9 cellular contexts compared by ENCODE assay signal in the genomic region with DNA sequence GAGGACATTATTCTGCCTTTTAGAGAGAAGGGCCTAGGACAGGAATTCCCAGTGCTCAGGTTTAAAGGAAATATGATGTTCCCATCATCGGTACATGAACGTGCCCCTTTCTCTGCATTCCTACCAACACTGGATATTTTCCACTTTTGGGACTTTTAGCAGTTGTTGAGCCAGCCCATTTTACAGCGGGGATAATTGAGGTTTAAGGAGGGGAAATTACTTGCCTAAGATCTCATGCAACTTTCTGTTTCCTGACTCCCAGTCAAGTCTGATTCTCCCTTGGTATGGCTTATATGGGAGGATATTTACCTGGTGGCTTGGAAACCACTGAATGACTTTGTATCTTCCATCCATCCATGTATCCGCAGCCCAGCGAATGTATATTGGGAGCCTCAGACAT. TPM values are rescaled to one million over a fixed set of nuclear protein-coding genes. Genes with fewer than 3 reads are reported as not detected.
DNase-seq lines count a peak whose midpoint lies in the region; ATAC-seq and TF ChIP-seq lines count a peak whose summit lies in the region.
"Not testable (repeated sequence)": the region's sequence is repeated elsewhere in the genome, so short reads cannot be mapped to it uniquely, and the experiment has no call there.
"Had no signal": no experiment of that assay in that cellular context is flagged by ENCODE, and none has a peak within 500 bp of the region (broad histone marks: within the 10 kb centered on the region; RNA-seq: fewer than 3 reads in every experiment).

No MANE protein-coding gene starts in this region.

- H3K36me3 ChIP-seq in CD4-positive, CD25-positive, alpha-beta regulatory T cell (ENCODE audit: control insufficient read depth, insufficient read depth, low read length); OCI-LY7 (ENCODE audit: insufficient read depth, low read length); neural progenitor cell: not testable (repeated sequence)
- peaks cover 14 to 18% of the 10 kb centered on the region in 2 experiments for H3K36me3 ChIP-seq in mesenchymal stem cell (ENCODE audit: control insufficient read depth in 1 of 2, insufficient read depth in 2 of 2, low read depth in 1 of 2, low read length in 2 of 2)

- H2AFZ ChIP-seq in OCI-LY7 (ENCODE audit: low read length); mesenchymal stem cell (ENCODE audit: low read depth, low read length); neural progenitor cell (replicated peaks): not testable (repeated sequence)

- H3K4me3 ChIP-seq in CD4-positive, CD25-positive, alpha-beta regulatory T cell (ENCODE audit: low read depth, low read length); OCI-LY7 (ENCODE audit: low read depth, low read length, poor library complexity, severe bottlenecking); mesenchymal stem cell (ENCODE audit: insufficient read depth in 1 of 2, low read depth in 1 of 2, low read length in 2 of 2); neural progenitor cell: not testable (repeated sequence)

- POLR2A ChIA-PET in OCI-LY7 (lab: Charles Lee); activated CD4-positive, alpha-beta T cell treated with anti-CD3 and anti-CD28 coated beads, Interleukin-2, amount 10 ng/mL, durations not matched to agents 7 days and 5 days (lab: Charles Lee): not testable (repeated sequence)

- H3K4me1 Mint-ChIP-seq in CD4-positive, CD25-positive, alpha-beta regulatory T cell, result peaks cover 2 to 37% (median 22%) of the 10 kb centered on the region in 4 donors
- H3K4me1 Mint-ChIP-seq in activated CD4-positive, alpha-beta T cell treated with anti-CD3 and anti-CD28 coated beads, Interleukin-2, amount 10 ng/mL, durations not matched to agents 7 days and 5 days, result peaks cover 37% of the 10 kb centered on the region
- peaks cover 26% of the 10 kb centered on the region for H3K4me1 Mint-ChIP-seq in activated naive CD4-positive, alpha-beta T cell treated with anti-CD3 and anti-CD28 coated beads for 36 hours (ENCODE audit: low read depth)
- peaks cover 40% of the 10 kb centered on the region for H3K4me1 Mint-ChIP-seq in central memory CD8-positive, alpha-beta T cell
- peaks cover 28% of the 10 kb centered on the region for H3K4me1 Mint-ChIP-seq in neural progenitor cell

- not testable (repeated sequence) for H2BK15ac ChIP-seq in mesenchymal stem cell (ENCODE audit: low read depth, poor library complexity, severe bottlenecking)

- H2BK120ac ChIP-seq in mesenchymal stem cell (ENCODE audit: low read depth, low read length), result not testable (repeated sequence)

- not testable (repeated sequence) for H3K4me2 ChIP-seq in OCI-LY7 (ENCODE audit: low read length); mesenchymal stem cell (ENCODE audit: low read length, poor library complexity, severe bottlenecking); neural progenitor cell

- CTCF ChIA-PET in OCI-LY7 (lab: Charles Lee; ENCODE audit: unreplicated experiment); activated naive CD4-positive, alpha-beta T cell treated with anti-CD3 and anti-CD28 coated beads for 36 hours (lab: Charles Lee): not testable (repeated sequence)
- CTCF ChIA-PET in activated CD4-positive, alpha-beta T cell treated with anti-CD3 and anti-CD28 coated beads, Interleukin-2, amount 10 ng/mL, durations not matched to agents 7 days and 5 days (lab: Charles Lee), result interaction anchor here (0.7 kb wide), 1 partner anchor 1925 kb away, joined by 6 read pairs; no protein-coding TSS in a partner anchor

- H3K14ac ChIP-seq in mesenchymal stem cell (ENCODE audit: low read length in 2 of 2), result not testable (repeated sequence)

- 96% methylated on average over 4 of the region's 5 CpGs for WGBS in mesenchymal stem cell

- peaks cover 11% of the 10 kb centered on the region for H3F3A ChIP-seq in neural progenitor cell (ENCODE audit: low read depth)

- H3K9me3 ChIP-seq in CD4-positive, CD25-positive, alpha-beta regulatory T cell (ENCODE audit: control insufficient read depth in 2 of 2, low read length in 2 of 2); OCI-LY7 (ENCODE audit: low read length); mesenchymal stem cell (ENCODE audit: control insufficient read depth, low read length); neural progenitor cell (ENCODE audit: low read depth): not testable (repeated sequence)

- not testable (repeated sequence) for H3K9me2 ChIP-seq in OCI-LY7 (ENCODE audit: insufficient read depth, low read length)

- H3K27me3 Mint-ChIP-seq in CD4-positive, CD25-positive, alpha-beta regulatory T cell, result peaks cover 15% of the 10 kb centered on the region
- not testable (repeated sequence) for H3K27me3 Mint-ChIP-seq in activated CD4-positive, alpha-beta T cell treated with anti-CD3 and anti-CD28 coated beads, Interleukin-2, amount 10 ng/mL, durations not matched to agents 7 days and 5 days; activated naive CD4-positive, alpha-beta T cell treated with anti-CD3 and anti-CD28 coated beads for 36 hours (ENCODE audit: low read depth); central memory CD8-positive, alpha-beta T cell
- H3K27me3 Mint-ChIP-seq in neural progenitor cell (ENCODE audit: insufficient read depth, low read depth), result peaks cover 24% of the 10 kb centered on the region

- not testable (repeated sequence) for ATAC-seq in CD4-positive, CD25-positive, alpha-beta regulatory T cell (ENCODE audit: low read depth in 2 of 2); central memory CD8-positive, alpha-beta T cell (replicated peaks; ENCODE audit: extremely low read depth, poor library complexity, severe bottlenecking)

- not testable (repeated sequence) for H4K8ac ChIP-seq in mesenchymal stem cell (ENCODE audit: low read length)

- intact Hi-C loops in OCI-LY7 (cut with micrococcal nuclease; ENCODE audit: unreplicated experiment), result loop anchor here (10.0 kb wide), 2 partner anchors 140 to 220 kb away; a partner anchor contains a TSS
- intact Hi-C loops in activated naive CD4-positive, alpha-beta T cell treated with anti-CD3 and anti-CD28 coated beads for 36 hours (cut with micrococcal nuclease), result loop anchor here (10.0 kb wide), 1 partner anchor 70 kb away; no protein-coding TSS in a partner anchor

- H2BK5ac ChIP-seq in mesenchymal stem cell (ENCODE audit: low read depth, low read length, poor library complexity, severe bottlenecking), result not testable (repeated sequence)

- not testable (repeated sequence) for H3K79me2 ChIP-seq in OCI-LY7 (ENCODE audit: insufficient read depth, low read depth, low read length); neural progenitor cell (ENCODE audit: low read depth)

- H3K79me1 ChIP-seq in mesenchymal stem cell (replicated peaks; ENCODE audit: low read length, poor library complexity, severe bottlenecking), result not testable (repeated sequence)

- not testable (repeated sequence) for H3K27ac ChIP-seq in CD4-positive, CD25-positive, alpha-beta regulatory T cell (ENCODE audit: insufficient read depth, low read length, poor library complexity, severe bottlenecking); OCI-LY7 (ENCODE audit: low read depth, low read length, poor library complexity, severe bottlenecking); mesenchymal stem cell (ENCODE audit: low read length, poor library complexity, severe bottlenecking); neural progenitor cell

- H3K27ac Mint-ChIP-seq in CD4-positive, CD25-positive, alpha-beta regulatory T cell, result peak overlapping the region in 2 of 3 donors; percentile 85 to 93
- H3K27ac Mint-ChIP-seq in activated CD4-positive, alpha-beta T cell treated with anti-CD3 and anti-CD28 coated beads, Interleukin-2, amount 10 ng/mL, durations not matched to agents 7 days and 5 days, result peak overlapping the region; percentile 99
- H3K27ac Mint-ChIP-seq in activated naive CD4-positive, alpha-beta T cell treated with anti-CD3 and anti-CD28 coated beads for 36 hours, result peak overlapping the region; percentile 63
- not testable (repeated sequence) for H3K27ac Mint-ChIP-seq in central memory CD8-positive, alpha-beta T cell (ENCODE audit: low read depth); neural progenitor cell

- H3K9ac ChIP-seq in mesenchymal stem cell (ENCODE audit: low read length), result peak overlapping the region; percentile 96
- H3K9ac ChIP-seq in neural progenitor cell, result not testable (repeated sequence)

- H4K20me1 ChIP-seq in OCI-LY7 (ENCODE audit: insufficient read depth, low read length); neural progenitor cell (ENCODE audit: low read depth): not testable (repeated sequence)

- H3K4ac ChIP-seq in mesenchymal stem cell (ENCODE audit: low read depth in 1 of 2, low read length in 2 of 2), result not testable (repeated sequence)

- H3K18ac ChIP-seq in mesenchymal stem cell (ENCODE audit: low read depth in 1 of 2, low read length in 2 of 2), result not testable (repeated sequence)

- not testable (repeated sequence) for H3K27me3 ChIP-seq in CD4-positive, CD25-positive, alpha-beta regulatory T cell (ENCODE audit: control insufficient read depth, insufficient read depth, low read length); mesenchymal stem cell (ENCODE audit: control insufficient read depth in 1 of 2, insufficient read depth in 1 of 2, low read length in 2 of 2)
- peaks cover 13% of the 10 kb centered on the region for H3K27me3 ChIP-seq in neural progenitor cell

- peaks cover 30% of the 10 kb centered on the region for H3K4me1 ChIP-seq in CD4-positive, CD25-positive, alpha-beta regulatory T cell (ENCODE audit: control insufficient read depth, insufficient read depth, low read length, poor library complexity, severe bottlenecking)
- peaks cover 26% of the 10 kb centered on the region for H3K4me1 ChIP-seq in OCI-LY7 (ENCODE audit: insufficient read depth, low read length, poor library complexity, severe bottlenecking)
- peaks cover 21% of the 10 kb centered on the region for H3K4me1 ChIP-seq in mesenchymal stem cell (ENCODE audit: control insufficient read depth, insufficient read depth, low read depth, low read length)
- not testable (repeated sequence) for H3K4me1 ChIP-seq in neural progenitor cell

- not testable (repeated sequence) for H4K91ac ChIP-seq in mesenchymal stem cell (ENCODE audit: low read length)

- H2BK12ac ChIP-seq in mesenchymal stem cell (ENCODE audit: low read length in 2 of 2), result not testable (repeated sequence)

- H2AK5ac ChIP-seq in mesenchymal stem cell (ENCODE audit: low read length, severe bottlenecking), result not testable (repeated sequence)

- TF ChIP-seq CTCF in OCI-LY7 (conservative IDR thresholded peaks at IDR 0.05; ENCODE audit: low read length); neural progenitor cell (IDR thresholded peaks at IDR 0.05): not testable (repeated sequence)

- H3K36me3 Mint-ChIP-seq in CD4-positive, CD25-positive, alpha-beta regulatory T cell; activated CD4-positive, alpha-beta T cell treated with anti-CD3 and anti-CD28 coated beads, Interleukin-2, amount 10 ng/mL, durations not matched to agents 7 days and 5 days (ENCODE audit: low read depth); activated naive CD4-positive, alpha-beta T cell treated with anti-CD3 and anti-CD28 coated beads for 36 hours (ENCODE audit: low read depth); neural progenitor cell: not testable (repeated sequence)
- H3K36me3 Mint-ChIP-seq in central memory CD8-positive, alpha-beta T cell (ENCODE audit: insufficient read depth), result peaks cover 49% of the 10 kb centered on the region

- not testable (repeated sequence) for H3K9me3 Mint-ChIP-seq in CD4-positive, CD25-positive, alpha-beta regulatory T cell; activated CD4-positive, alpha-beta T cell treated with anti-CD3 and anti-CD28 coated beads, Interleukin-2, amount 10 ng/mL, durations not matched to agents 7 days and 5 days; activated naive CD4-positive, alpha-beta T cell treated with anti-CD3 and anti-CD28 coated beads for 36 hours; central memory CD8-positive, alpha-beta T cell; neural progenitor cell

- peak overlapping the region; percentile 74 to 92 (median 76) for H3K4me3 Mint-ChIP-seq in CD4-positive, CD25-positive, alpha-beta regulatory T cell
- not testable (repeated sequence) for H3K4me3 Mint-ChIP-seq in activated CD4-positive, alpha-beta T cell treated with anti-CD3 and anti-CD28 coated beads, Interleukin-2, amount 10 ng/mL, durations not matched to agents 7 days and 5 days; activated naive CD4-positive, alpha-beta T cell treated with anti-CD3 and anti-CD28 coated beads for 36 hours
- H3K4me3 Mint-ChIP-seq in central memory CD8-positive, alpha-beta T cell, result peak overlapping the region; percentile 66
- H3K4me3 Mint-ChIP-seq in neural progenitor cell, result peak overlapping the region; percentile 79

- not testable (repeated sequence) for DNase-seq in CD4-positive, CD25-positive, alpha-beta regulatory T cell; OCI-LY7 (ENCODE audit: low spot score); activated CD4-positive, alpha-beta T cell treated with anti-CD3 and anti-CD28 coated beads, Interleukin-2, amount 10 ng/mL, durations not matched to agents 7 days and 5 days; activated naive CD4-positive, alpha-beta T cell treated with anti-CD3 and anti-CD28 coated beads for 36 hours; central memory CD8-positive, alpha-beta T cell (ENCODE audit: low spot score in 2 of 2); mesenchymal stem cell; neural progenitor cell (ENCODE audit: low spot score)

- BruUV-seq in OCI-LY7 (replicated peaks; lab: Mats Ljungman, UMichigan), result TSS peak; percentile 18

- not testable (repeated sequence) for H3K23ac ChIP-seq in mesenchymal stem cell (ENCODE audit: low read length in 2 of 2)

RNA-seq across cellular contexts. Expression of a gene that starts 3.1 kb away (rescaled TPM):
- 0.27 TPM for total RNA-seq in CD4-positive, CD25-positive, alpha-beta regulatory T cell
- 1 to 10 TPM; 3.0 to 3.8 (median 3.7) TPM for polyA plus RNA-seq in CD4-positive, CD25-positive, alpha-beta regulatory T cell
- 0.25 TPM in 1 of 2 replicates, not detected in the other for total RNA-seq in OCI-LY7 (2014; rRNA removed; shearing (Covaris generic))
- total RNA-seq in OCI-LY7 (2022), result 0.35 and 0.55 TPM in 2 replicates
- under 1 TPM in 1 of 2 experiments, not detected in 1; 0.17 TPM for total RNA-seq in activated CD4-positive, alpha-beta T cell treated with anti-CD3 and anti-CD28 coated beads, Interleukin-2, amount 10 ng/mL, durations not matched to agents 7 days and 5 days
- under 1 TPM in 1 of 2 experiments, not detected in 1; 0.17 TPM for total RNA-seq in activated naive CD4-positive, alpha-beta T cell treated with anti-CD3 and anti-CD28 coated beads for 36 hours
- polyA plus RNA-seq in mesenchymal stem cell (2013, experiment 1 of 2), result not detected
- polyA plus RNA-seq in mesenchymal stem cell (2013, experiment 2 of 2), result not detected
- total RNA-seq in neural progenitor cell (ENCODE audit: low replicate concordance), result 0.09 TPM in 1 of 2 replicates, not detected in the other
- total RNA-seq: Daoy, NCI-H460 had no signal

RNA-seq across cellular contexts. Expression of a gene that starts 3.5 kb away (rescaled TPM):
- total RNA-seq in CD4-positive, CD25-positive, alpha-beta regulatory T cell, result 57.4 TPM
- 10 to 100 TPM; 28.0 to 33.7 (median 30.2) TPM for polyA plus RNA-seq in CD4-positive, CD25-positive, alpha-beta regulatory T cell
- total RNA-seq in OCI-LY7 (2014; rRNA removed; shearing (Covaris generic)), result 11.7 and 14.4 TPM in 2 replicates
- total RNA-seq in OCI-LY7 (2022), result 38.3 and 40.6 TPM in 2 replicates
- 10 to 100 TPM; 43.3 to 46.1 TPM for total RNA-seq in activated CD4-positive, alpha-beta T cell treated with anti-CD3 and anti-CD28 coated beads, Interleukin-2, amount 10 ng/mL, durations not matched to agents 7 days and 5 days
- 10 to 100 TPM; 26.6 to 27.8 TPM for total RNA-seq in activated naive CD4-positive, alpha-beta T cell treated with anti-CD3 and anti-CD28 coated beads for 36 hours
- polyA plus RNA-seq in mesenchymal stem cell (2013, experiment 1 of 2), result 16.0 TPM
- polyA plus RNA-seq in mesenchymal stem cell (2013, experiment 2 of 2), result 15.7 TPM
- total RNA-seq in neural progenitor cell (ENCODE audit: low replicate concordance), result 13.6 and 13.9 TPM in 2 replicates

RNA-seq across cellular contexts. Expression of a gene that starts 14.2 kb away (rescaled TPM):
- total RNA-seq in CD4-positive, CD25-positive, alpha-beta regulatory T cell, result 239 TPM
- 10 to 100 TPM; 18.3 to 19.5 (median 18.7) TPM for polyA plus RNA-seq in CD4-positive, CD25-positive, alpha-beta regulatory T cell
- total RNA-seq in OCI-LY7 (2014; rRNA removed; shearing (Covaris generic)), result 48.4 and 51.8 TPM in 2 replicates
- 47.1 and 59.7 TPM in 2 replicates for total RNA-seq in OCI-LY7 (2022)
- 10 to 100 TPM; 45.8 to 60.7 TPM for total RNA-seq in activated CD4-positive, alpha-beta T cell treated with anti-CD3 and anti-CD28 coated beads, Interleukin-2, amount 10 ng/mL, durations not matched to agents 7 days and 5 days
- 10 to 100 TPM; 15.3 to 18.6 TPM for total RNA-seq in activated naive CD4-positive, alpha-beta T cell treated with anti-CD3 and anti-CD28 coated beads for 36 hours
- polyA plus RNA-seq in mesenchymal stem cell (2013, experiment 1 of 2), result 24.6 TPM
- polyA plus RNA-seq in mesenchymal stem cell (2013, experiment 2 of 2), result 20.6 TPM
- 11.7 and 39.2 TPM in 2 replicates for total RNA-seq in neural progenitor cell (ENCODE audit: low replicate concordance)

RNA-seq across cellular contexts. Expression of a gene that starts 20.6 kb away (rescaled TPM):
- 188 TPM for total RNA-seq in CD4-positive, CD25-positive, alpha-beta regulatory T cell
- polyA plus RNA-seq in CD4-positive, CD25-positive, alpha-beta regulatory T cell, result 10 to 100 TPM; 62.1 to 83.4 (median 68.6) TPM
- total RNA-seq in OCI-LY7 (2014; rRNA removed; shearing (Covaris generic)), result 15.0 and 16.4 TPM in 2 replicates
- 87.4 and 94.3 TPM in 2 replicates for total RNA-seq in OCI-LY7 (2022)
- 100 to 1,000 TPM; 103 to 111 TPM for total RNA-seq in activated CD4-positive, alpha-beta T cell treated with anti-CD3 and anti-CD28 coated beads, Interleukin-2, amount 10 ng/mL, durations not matched to agents 7 days and 5 days
- total RNA-seq in activated naive CD4-positive, alpha-beta T cell treated with anti-CD3 and anti-CD28 coated beads for 36 hours, result 10 to 100 TPM; 81.9 TPM
- 498 TPM for polyA plus RNA-seq in mesenchymal stem cell (2013, experiment 1 of 2)
- polyA plus RNA-seq in mesenchymal stem cell (2013, experiment 2 of 2), result 484 TPM
- 11.6 and 44.3 TPM in 2 replicates for total RNA-seq in neural progenitor cell (ENCODE audit: low replicate concordance)

RNA-seq across cellular contexts. Expression of a gene that starts 59.4 kb away (rescaled TPM):
- 5.8 TPM for total RNA-seq in CD4-positive, CD25-positive, alpha-beta regulatory T cell
- 1 to 10 TPM in 3 of 4 donors, under 1 TPM in 1; 0.84 to 1.6 (median 1.2) TPM for polyA plus RNA-seq in CD4-positive, CD25-positive, alpha-beta regulatory T cell
- total RNA-seq in OCI-LY7 (2014; rRNA removed; shearing (Covaris generic)), result 19.8 and 23.4 TPM in 2 replicates
- total RNA-seq in OCI-LY7 (2022), result 29.9 and 34.7 TPM in 2 replicates
- total RNA-seq in activated CD4-positive, alpha-beta T cell treated with anti-CD3 and anti-CD28 coated beads, Interleukin-2, amount 10 ng/mL, durations not matched to agents 7 days and 5 days, result 1 to 10 TPM; 8.1 TPM
- 1 to 10 TPM; 8.1 to 8.6 TPM for total RNA-seq in activated naive CD4-positive, alpha-beta T cell treated with anti-CD3 and anti-CD28 coated beads for 36 hours
- polyA plus RNA-seq in mesenchymal stem cell (2013, experiment 1 of 2), result 4.9 TPM
- polyA plus RNA-seq in mesenchymal stem cell (2013, experiment 2 of 2), result 4.1 TPM
- 8.2 and 11.9 TPM in 2 replicates for total RNA-seq in neural progenitor cell (ENCODE audit: low replicate concordance)
